Comparison of ENCODE assay signal across 8 cellular contexts in the genomic region with DNA sequence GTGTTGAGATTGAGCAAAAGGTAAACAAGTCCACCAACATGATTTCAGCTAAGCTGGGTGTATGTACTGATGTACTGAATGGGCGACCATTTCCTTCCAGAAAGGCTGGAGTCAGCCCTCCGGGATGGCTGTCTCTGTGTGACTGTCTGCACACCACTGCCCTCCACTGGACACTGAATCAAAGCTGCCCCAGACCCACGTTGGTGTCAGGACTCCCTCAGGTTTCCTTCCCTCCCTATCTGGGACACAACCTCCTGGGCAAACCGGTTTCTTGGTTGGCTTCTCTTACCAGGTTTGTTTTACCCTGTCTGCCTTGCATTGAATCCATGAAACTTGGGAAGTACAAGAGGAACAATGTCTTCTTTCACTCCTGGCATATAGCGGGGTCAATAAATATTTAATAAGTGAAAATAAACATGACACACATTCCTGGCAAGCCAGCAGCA. TPM values are rescaled to one million over a fixed set of nuclear protein-coding genes. Genes with fewer than 3 reads are reported as not detected.
DNase-seq lines count a peak whose midpoint lies in the region; ATAC-seq and TF ChIP-seq lines count a peak whose summit lies in the region.

No MANE protein-coding gene starts in this region.

- intact Hi-C loops in esophagus muscularis mucosa (cut with DNase I) (loop anchor here (2.0 to 5.0 kb wide), 5 partner anchors 74 to 298 kb away; partner anchors contain the start of gene ENAH), testis (cut with DNase I; ENCODE audit: low total_unique reads) (loop anchor here (5.0 to 10.0 kb wide), 3 partner anchors 118 to 295 kb away; partner anchors contain the start of gene ENAH)

- peak; percentile 85 to 92 (median 89) for TF ChIP-seq CTCF in esophagus muscularis mucosa (IDR thresholded peaks at IDR 0.05)
- peak; percentile 66 to 77 (median 76) for TF ChIP-seq CTCF in testis (IDR thresholded peaks at IDR 0.05)

- H3K9me2 ChIP-seq in GM23248 (ENCODE audit: insufficient read depth) = no peaks in the 10 kb centered on the region

- H3F3A ChIP-seq in GM23248 (ENCODE audit: insufficient read depth) = peaks cover 10% of the 10 kb centered on the region; the same call in 1 of the 2 replicates

- peaks cover 4% of the 10 kb centered on the region; the same call in 1 of the 2 replicates for H3K79me2 ChIP-seq in GM23248 (ENCODE audit: insufficient read depth)

- H3K4me3 ChIP-seq in GM23248 = no peak overlapping the region
- no peak overlapping the region for H3K4me3 ChIP-seq in esophagus muscularis mucosa
- H3K4me3 ChIP-seq in testis = no peak overlapping the region

- H3K36me3 ChIP-seq in GM23248 (ENCODE audit: low read depth) = no peaks in the 10 kb centered on the region
- no peaks in the 10 kb centered on the region for H3K36me3 ChIP-seq in esophagus muscularis mucosa
- H3K36me3 ChIP-seq in testis (ENCODE audit: low read depth, missing control alignments) = no peaks in the 10 kb centered on the region

- no peaks in the 10 kb centered on the region for H4K20me1 ChIP-seq in GM23248 (ENCODE audit: insufficient read depth)

- TF ChIP-seq POLR2A in esophagus muscularis mucosa (IDR thresholded peaks at IDR 0.05; ENCODE audit: low read depth) = no peak
- TF ChIP-seq POLR2A in testis (IDR thresholded peaks at IDR 0.05) = no peak

- peak overlapping the region; percentile 72 for H2AFZ ChIP-seq in GM23248

- H3K9ac ChIP-seq in GM23248 = peak overlapping the region; percentile 35

- H3K27me3 ChIP-seq in GM23248 (replicated peaks; ENCODE audit: insufficient read depth) (no peaks in the 10 kb centered on the region), esophagus muscularis mucosa (no peaks in the 10 kb centered on the region), testis (no peaks in the 10 kb centered on the region)

- in situ Hi-C loops in GM23248 (cut with MboI) = loop anchor here (10.0 kb wide), 2 partner anchors 228 to 298 kb away; no protein-coding TSS in a partner anchor

- H3K27ac ChIP-seq in GM23248 (no peak overlapping the region), esophagus muscularis mucosa (replicated peaks in 1 of 4) (peak overlapping the region; percentile 69 to 74 (median 72)), testis (peak overlapping the region in 1 of 2 donors; percentile 54)

- H3K9me3 ChIP-seq in GM23248 (ENCODE audit: low read depth) (no peaks in the 10 kb centered on the region), esophagus muscularis mucosa (no peaks in the 10 kb centered on the region), testis (no peaks in the 10 kb centered on the region)

- peaks cover 30% of the 10 kb centered on the region for H3K4me1 ChIP-seq in GM23248 (ENCODE audit: insufficient read depth)
- peaks cover 46 to 56% (median 51%) of the 10 kb centered on the region in 4 donors for H3K4me1 ChIP-seq in esophagus muscularis mucosa
- H3K4me1 ChIP-seq in testis = peaks cover 61% of the 10 kb centered on the region

- peak overlapping the region; percentile 11 for H3K4me2 ChIP-seq in GM23248 (ENCODE audit: unreplicated experiment)

- peak; percentile 75 for DNase-seq in DMS114 treated with DMSO at 0.1 percent for 48 hours (lab: John Stamatoyannopoulos, UW; ENCODE audit: unreplicated experiment)
- DNase-seq in GM23248 = peak; percentile 94
- DNase-seq in NCI-H146 (lab: John Stamatoyannopoulos, UW) = peak; percentile 81
- DNase-seq in SW480 (ENCODE audit: low spot score) = peak; percentile 80
- no peak for DNase-seq in esophagus muscularis mucosa (ENCODE audit: extremely low spot score)
- DNase-seq in mucosa of gallbladder (ENCODE audit: low spot score) = peak; percentile 92
- peak; percentile 90 for DNase-seq in testis

- no peak for TF ChIP-seq EP300 in esophagus muscularis mucosa (IDR thresholded peaks at IDR 0.05)

- ATAC-seq in HG03159 (IDR thresholded peaks at IDR 0.05; ENCODE audit: unreplicated experiment) = no peak

- 11 to 14% methylated on average over 5 of the region's 5 CpGs for WGBS in GM23248 (ENCODE audit: low coverage in 1 of 2, low lambda C conversion rate in 2 of 2, missing lambda C conversion rate in 2 of 2), 2 experiments
- WGBS in esophagus muscularis mucosa = 21% methylated on average over 5 of the region's 5 CpGs
- 22 to 31% methylated on average over 5 of the region's 5 CpGs for WGBS in testis, 2 donors

RNA-seq across cellular contexts. Expression of gene SRP9, which starts 5.3 kb away (rescaled TPM):
- 321 and 446 TPM in 2 replicates for total RNA-seq in GM23248 (2014; rRNA removed; shearing (Covaris generic))
- polyA plus RNA-seq in GM23248 (2016; fragmentation: Nextera tagmentation; extraction: Ambion mirVana) (415 and 419 TPM in 2 replicates), testis (ENCODE audit: insufficient read depth, low read depth, low replicate concordance) (249 TPM)
- total RNA-seq in esophagus muscularis mucosa (100 to 1,000 TPM in 3 of 4 donors, 10 to 100 TPM in 1; 95.1 to 192 (median 164) TPM), mucosa of gallbladder (292 TPM), testis (100 to 1,000 TPM; 134 to 159 TPM)

RNA-seq across cellular contexts. Expression of gene EPHX1, which starts 37.6 kb away (rescaled TPM):
- 18.2 and 21.9 TPM in 2 replicates for total RNA-seq in GM23248 (2014; rRNA removed; shearing (Covaris generic))
- 16.6 and 17.0 TPM in 2 replicates for polyA plus RNA-seq in GM23248 (2016; fragmentation: Nextera tagmentation; extraction: Ambion mirVana)
- total RNA-seq in esophagus muscularis mucosa = 100 to 1,000 TPM in 1 of 4 donors, 10 to 100 TPM in 3; 59.0 to 136 (median 85.6) TPM
- total RNA-seq in mucosa of gallbladder = 231 TPM
- total RNA-seq in testis = 100 to 1,000 TPM; 145 to 173 TPM
- 161 TPM for polyA plus RNA-seq in testis (ENCODE audit: insufficient read depth, low read depth, low replicate concordance)
